13 cellular contexts compared by ENCODE assay signal in genomic region chr3:69248394-69248793, GRCh38.
A peak's percentile ranks its signal among the peaks of the same experiment; 100 is the strongest.
DNase-seq lines count a peak whose midpoint lies in the region; ATAC-seq and TF ChIP-seq lines count a peak whose summit lies in the region.
"Had no signal": no experiment of that assay in that cellular context is flagged by ENCODE, and none has a peak within 500 bp of the region (broad histone marks: within the 10 kb centered on the region; RNA-seq: fewer than 3 reads in every experiment).

No MANE protein-coding gene starts in this region.

- TF ChIP-seq POLR2A in stomach (IDR thresholded peaks at IDR 0.05) = no peak

- CTCF ChIA-PET in GM10248 (lab: Yijun Ruan, JAX) = interaction anchor here (1.9 kb wide), 1 partner anchor 10 kb away, joined by 6 read pairs; no protein-coding TSS in a partner anchor

- H2AFZ ChIP-seq in Loucy (ENCODE audit: low read length) (no peak overlapping the region), hepatocyte (peak overlapping the region; percentile 31)

- H3K9me2 ChIP-seq in Loucy (replicated peaks; ENCODE audit: low read depth, low read length) (no peaks in the 10 kb centered on the region), hepatocyte (replicated peaks; ENCODE audit: insufficient read depth) (no peaks in the 10 kb centered on the region)

- peak; percentile 81 for ATAC-seq in mucosa of descending colon

- TF ChIP-seq CTCF in Loucy (conservative IDR thresholded peaks at IDR 0.05; ENCODE audit: low read length) (no peak), hepatocyte (IDR thresholded peaks at IDR 0.05; ENCODE audit: poor library complexity) (no peak), mucosa of descending colon (IDR thresholded peaks at IDR 0.05) (no peak), GM10248 (IDR thresholded peaks at IDR 0.05; ENCODE audit: control extremely low read depth, extremely low read depth, low read depth, missing control alignments) (no peak), glutamatergic neuron (IDR thresholded peaks at IDR 0.05; ENCODE audit: partially characterized antibody, unreplicated experiment) (no peak), stomach (IDR thresholded peaks at IDR 0.05) (no peak)

- POLR2A ChIA-PET in GM10248 (lab: Yijun Ruan, JAX) = interaction anchor here (0.6 kb wide), 1 partner anchor 46 kb away, joined by 7 read pairs; no protein-coding TSS in a partner anchor

- no peak overlapping the region for H3K4me3 Mint-ChIP-seq in glutamatergic neuron (ENCODE audit: unreplicated experiment)
- H3K4me3 Mint-ChIP-seq: activated CD4-positive, alpha-beta T cell treated with anti-CD3 and anti-CD28 coated beads, Interleukin-2, amount 10 ng/mL, durations not matched to agents 7 days and 5 days had no signal

- H4K20me1 ChIP-seq in Loucy (ENCODE audit: insufficient read depth, low read length, poor library complexity, severe bottlenecking) (no peaks in the 10 kb centered on the region), hepatocyte (ENCODE audit: insufficient read depth, poor library complexity, severe bottlenecking) (no peaks in the 10 kb centered on the region)

- WGBS in hepatocyte (ENCODE audit: low lambda C conversion rate, missing lambda C conversion rate) = 25% methylated on average over 9 of the region's 9 CpGs
- WGBS in stomach, 5 donors = 40 to 59% (median 51%) methylated on average over 9 of the region's 9 CpGs

- H3K4me3 ChIP-seq in Loucy (ENCODE audit: low read length, poor library complexity, severe bottlenecking) (no peak overlapping the region), hepatocyte (peak overlapping the region; percentile 4), mucosa of descending colon (no peak overlapping the region), stomach (no peak overlapping the region)

- no peaks in the 10 kb centered on the region for H3K36me3 ChIP-seq in Loucy (ENCODE audit: insufficient read depth, low read length)
- H3K36me3 ChIP-seq in hepatocyte (replicated peaks; ENCODE audit: insufficient read depth, low read depth) = no peaks in the 10 kb centered on the region
- H3K36me3 ChIP-seq in mucosa of descending colon (ENCODE audit: low read depth) = no peaks in the 10 kb centered on the region
- no peaks in the 10 kb centered on the region for H3K36me3 ChIP-seq in stomach

- H3K27ac ChIP-seq in hepatocyte (peak overlapping the region; percentile 66), substantia nigra (ENCODE audit: low read depth, low read length, poor library complexity, severe bottlenecking) (peak overlapping the region; percentile 43), stomach (no peak overlapping the region)

- no peak for TF ChIP-seq EP300 in stomach (IDR thresholded peaks at IDR 0.05)

- intact Hi-C loops in mucosa of descending colon (cut with DNase I, micrococcal nuclease) (no loop called here), stomach (cut with DNase I; ENCODE audit: low total_unique reads) (no loop called here)

- no peaks in the 10 kb centered on the region for H3F3A ChIP-seq in Loucy (ENCODE audit: low read depth)

- H3K27ac Mint-ChIP-seq in glutamatergic neuron (ENCODE audit: unreplicated experiment) = no peak overlapping the region
- H3K27ac Mint-ChIP-seq: activated CD4-positive, alpha-beta T cell treated with anti-CD3 and anti-CD28 coated beads, Interleukin-2, amount 10 ng/mL, durations not matched to agents 7 days and 5 days had no signal

- H3K4me2 ChIP-seq in Loucy (ENCODE audit: low read depth, low read length, poor library complexity, severe bottlenecking) = peak overlapping the region; percentile 53
- H3K4me2 ChIP-seq in hepatocyte = peak overlapping the region; percentile 64

- no peak overlapping the region for H3K9ac ChIP-seq in Loucy (ENCODE audit: low read depth, low read length, poor library complexity, severe bottlenecking)

- H3K9me3 ChIP-seq in Loucy (ENCODE audit: insufficient read depth, low read depth, low read length) (no peaks in the 10 kb centered on the region), hepatocyte (ENCODE audit: low read depth) (no peaks in the 10 kb centered on the region), mucosa of descending colon (no peaks in the 10 kb centered on the region), stomach (no peaks in the 10 kb centered on the region)

- H3K4me1 ChIP-seq in Loucy (ENCODE audit: insufficient read depth, low read length, poor library complexity, severe bottlenecking) (no peaks in the 10 kb centered on the region), hepatocyte (ENCODE audit: insufficient read depth) (peaks cover 23% of the 10 kb centered on the region), mucosa of descending colon (ENCODE audit: low read depth) (no peaks in the 10 kb centered on the region), stomach (peaks cover 0 to 4% (median 1%) of the 10 kb centered on the region in 4 donors)

- DNase-seq in hepatocyte (ENCODE audit: low spot score) (peak; percentile 43), mucosa of descending colon (peak in 1 of 3 donors; percentile 41), substantia nigra (lab: John Stamatoyannopoulos, UW) (no peak), GM10248 (ENCODE audit: extremely low spot score) (no peak), glutamatergic neuron (no peak), stomach (no peak)
- DNase-seq in activated effector memory CD4-positive, alpha-beta T cell treated with anti-CD3 and anti-CD28 coated beads, Interleukin-2, amount 50 U/mL, for 16 hours = no peak
- DNase-seq: activated CD4-positive, alpha-beta T cell treated with anti-CD3 and anti-CD28 coated beads, Interleukin-2, amount 10 ng/mL, durations not matched to agents 7 days and 5 days; activated CD8-positive, alpha-beta memory T cell treated with anti-CD3 and anti-CD28 coated beads, Interleukin-2, amount 50 U/mL, for 48 hours; COR-L47; NCI-H2171 treated with DMSO at 0.1 percent for 48 hours had no signal

- H3K27me3 Mint-ChIP-seq in glutamatergic neuron (ENCODE audit: unreplicated experiment) = no peaks in the 10 kb centered on the region

- H3K27me3 ChIP-seq in Loucy (ENCODE audit: insufficient read depth, low read length, poor library complexity, severe bottlenecking) (no peaks in the 10 kb centered on the region), hepatocyte (no peaks in the 10 kb centered on the region), stomach (no peaks in the 10 kb centered on the region)

- H3K9me3 Mint-ChIP-seq in glutamatergic neuron (ENCODE audit: unreplicated experiment) = no peaks in the 10 kb centered on the region
- H3K9me3 Mint-ChIP-seq: activated CD4-positive, alpha-beta T cell treated with anti-CD3 and anti-CD28 coated beads, Interleukin-2, amount 10 ng/mL, durations not matched to agents 7 days and 5 days had no signal

- H3K36me3 Mint-ChIP-seq in glutamatergic neuron (ENCODE audit: unreplicated experiment) = no peaks in the 10 kb centered on the region
- H3K36me3 Mint-ChIP-seq: IgD-negative memory B cell had no signal

- H3K4me1 Mint-ChIP-seq in glutamatergic neuron (ENCODE audit: low read depth, unreplicated experiment) = peaks cover 2% of the 10 kb centered on the region

- H3K79me2 ChIP-seq in Loucy (ENCODE audit: insufficient read depth, low read length) = no peaks in the 10 kb centered on the region
- peaks cover 5% of the 10 kb centered on the region for H3K79me2 ChIP-seq in hepatocyte

Comparison
In these comparisons a context has a peak if more than half of its experiments do, and no peak if none do; other contexts are left out.
1. H3K27ac ChIP-seq: peak in hepatocyte (single experiment) and substantia nigra (single experiment); none in stomach (0 of 5).